12 cellular contexts compared by ENCODE assay signal in genomic region chr1:167697667-167698141, GRCh38. TPM values are rescaled to one million over a fixed set of nuclear protein-coding genes. Genes with fewer than 3 reads are reported as not detected.
DNase-seq lines count a peak whose midpoint lies in the region; ATAC-seq and TF ChIP-seq lines count a peak whose summit lies in the region.
"Had no signal": no experiment of that assay in that cellular context is flagged by ENCODE, and none has a peak within 500 bp of the region (broad histone marks: within the 10 kb centered on the region; RNA-seq: fewer than 3 reads in every experiment).

No MANE protein-coding gene starts in this region.

- no peak overlapping the region for H3K9ac ChIP-seq in mammary epithelial cell (ENCODE audit: insufficient read depth, low read length)

- H3K27me3 ChIP-seq in mammary epithelial cell (ENCODE audit: insufficient read depth, low read length), result no peaks in the 10 kb centered on the region
- H3K27me3 ChIP-seq in right lobe of liver, result no peaks in the 10 kb centered on the region
- no peaks in the 10 kb centered on the region for H3K27me3 ChIP-seq in thyroid gland

- peak; percentile 49 to 75 (median 60) for ATAC-seq in right lobe of liver
- ATAC-seq in activated CD8-positive, alpha-beta T cell treated with anti-CD3 and anti-CD28 coated beads for 36 hours, result no peak
- ATAC-seq in GM18519 (IDR thresholded peaks at IDR 0.05; ENCODE audit: low FRiP score, unreplicated experiment), result no peak

- TF ChIP-seq CTCF in mammary epithelial cell (conservative IDR thresholded peaks at IDR 0.05 in 1 of 2, IDR thresholded peaks at IDR 0.05 in 1 of 2; ENCODE audit: extremely low read depth in 1 of 2, insufficient read depth in 1 of 2, low read depth in 1 of 2, low read length in 2 of 2) (no peak), right lobe of liver (IDR thresholded peaks at IDR 0.05) (no peak), thyroid gland (IDR thresholded peaks at IDR 0.05) (no peak)
- TF ChIP-seq CTCF in activated CD8-positive, alpha-beta T cell treated with anti-CD3 and anti-CD28 coated beads for 36 hours (IDR thresholded peaks at IDR 0.05), result no peak

- H3K36me3 Mint-ChIP-seq in activated CD4-positive, alpha-beta T cell treated with anti-CD3 and anti-CD28 coated beads, Interleukin-2, amount 10 ng/mL, durations not matched to agents 7 days and 5 days (ENCODE audit: low read depth), result peaks cover 73% of the 10 kb centered on the region
- peaks cover 49% of the 10 kb centered on the region for H3K36me3 Mint-ChIP-seq in activated CD8-positive, alpha-beta T cell treated with anti-CD3 and anti-CD28 coated beads for 36 hours (ENCODE audit: low read depth)

- no peaks in the 10 kb centered on the region for H3K36me3 ChIP-seq in mammary epithelial cell (ENCODE audit: insufficient read depth, low read length)
- peaks cover 0 to 2% (median 0%) of the 10 kb centered on the region in 4 donors for H3K36me3 ChIP-seq in right lobe of liver
- H3K36me3 ChIP-seq in thyroid gland, result no peaks in the 10 kb centered on the region

- 34% methylated on average over 14 of the region's 14 CpGs for WGBS in mammary epithelial cell (ENCODE audit: low coverage, missing lambda C conversion rate)
- WGBS in right lobe of liver (ENCODE audit: insufficient coverage, low coverage, low lambda C conversion rate, missing lambda C conversion rate), result 30% methylated on average over 5 of the region's 14 CpGs
- 48 to 67% methylated on average over 14 of the region's 14 CpGs for WGBS in thyroid gland, 2 donors

- H3K27ac ChIP-seq in mammary epithelial cell (ENCODE audit: insufficient read depth, low read depth, low read length) (no peak overlapping the region), right lobe of liver (no peak overlapping the region), thyroid gland (no peak overlapping the region)
- H3K27ac ChIP-seq: epithelial cell of prostate had no signal

- intact Hi-C loops in mammary epithelial cell (cut with micrococcal nuclease) (no loop called here), right lobe of liver (cut with DNase I) (no loop called here), thyroid gland (cut with DNase I) (no loop called here)
- intact Hi-C loops in activated CD8-positive, alpha-beta T cell treated with anti-CD3 and anti-CD28 coated beads for 36 hours (cut with micrococcal nuclease), result no loop called here

- no peaks in the 10 kb centered on the region for H3K9me3 Mint-ChIP-seq in activated CD4-positive, alpha-beta T cell treated with anti-CD3 and anti-CD28 coated beads, Interleukin-2, amount 10 ng/mL, durations not matched to agents 7 days and 5 days
- no peaks in the 10 kb centered on the region for H3K9me3 Mint-ChIP-seq in activated CD8-positive, alpha-beta T cell treated with anti-CD3 and anti-CD28 coated beads for 36 hours
- H3K9me3 Mint-ChIP-seq: activated naive CD8-positive, alpha-beta T cell treated with anti-CD3 and anti-CD28 coated beads, Interleukin-2, amount 10 ng/mL, durations not matched to agents 7 days and 5 days had no signal

- BruUV-seq in mammary epithelial cell (replicated peaks; lab: Mats Ljungman, UMichigan), result no TSS peak

- H3K79me2 ChIP-seq in mammary epithelial cell (ENCODE audit: insufficient read depth, low read length), result no peaks in the 10 kb centered on the region

- no peak overlapping the region for H3K4me3 Mint-ChIP-seq in activated CD4-positive, alpha-beta T cell treated with anti-CD3 and anti-CD28 coated beads, Interleukin-2, amount 10 ng/mL, durations not matched to agents 7 days and 5 days
- no peak overlapping the region for H3K4me3 Mint-ChIP-seq in activated CD8-positive, alpha-beta T cell treated with anti-CD3 and anti-CD28 coated beads for 36 hours
- H3K4me3 Mint-ChIP-seq: activated naive CD8-positive, alpha-beta T cell treated with anti-CD3 and anti-CD28 coated beads, Interleukin-2, amount 10 ng/mL, durations not matched to agents 7 days and 5 days had no signal

- no peak overlapping the region for H3K4me3 ChIP-seq in mammary epithelial cell (replicated peaks in 1 of 3; ENCODE audit: insufficient read depth in 1 of 3, low read depth in 2 of 3, low read length in 3 of 3)
- no peak overlapping the region for H3K4me3 ChIP-seq in right lobe of liver
- no peak overlapping the region for H3K4me3 ChIP-seq in thyroid gland (replicated peaks in 1 of 3)

- DNase-seq in activated CD4-positive, alpha-beta T cell treated with anti-CD3 and anti-CD28 coated beads, Interleukin-2, amount 10 ng/mL, durations not matched to agents 7 days and 5 days, result no peak
- no peak for DNase-seq in activated CD4-positive, alpha-beta T cell treated with anti-CD3 and anti-CD28 coated beads for 48 hours
- no peak for DNase-seq in mammary epithelial cell
- DNase-seq in right lobe of liver, result peak in 1 of 3 donors; percentile 56
- peak; percentile 17 to 27 for DNase-seq in thyroid gland
- no peak for DNase-seq in SHP77 treated with DMSO at 0.1 percent for 48 hours (lab: John Stamatoyannopoulos, UW)
- no peak for DNase-seq in activated CD8-positive, alpha-beta T cell treated with anti-CD3 and anti-CD28 coated beads for 36 hours
- DNase-seq: ACHN; activated naive CD8-positive, alpha-beta T cell treated with anti-CD3 and anti-CD28 coated beads, Interleukin-2, amount 10 ng/mL, durations not matched to agents 7 days and 5 days; HCEC 1CT had no signal

- H3K4me1 Mint-ChIP-seq in activated CD4-positive, alpha-beta T cell treated with anti-CD3 and anti-CD28 coated beads, Interleukin-2, amount 10 ng/mL, durations not matched to agents 7 days and 5 days, result no peaks in the 10 kb centered on the region
- H3K4me1 Mint-ChIP-seq in activated CD8-positive, alpha-beta T cell treated with anti-CD3 and anti-CD28 coated beads for 36 hours (ENCODE audit: low read depth), result no peaks in the 10 kb centered on the region
- H3K4me1 Mint-ChIP-seq: activated naive CD8-positive, alpha-beta T cell treated with anti-CD3 and anti-CD28 coated beads, Interleukin-2, amount 10 ng/mL, durations not matched to agents 7 days and 5 days had no signal

- no peaks in the 10 kb centered on the region for H3K9me3 ChIP-seq in mammary epithelial cell (replicated peaks; ENCODE audit: insufficient read depth, low read length)
- no peaks in the 10 kb centered on the region for H3K9me3 ChIP-seq in right lobe of liver
- H3K9me3 ChIP-seq in thyroid gland, result no peaks in the 10 kb centered on the region

- CTCF ChIA-PET in activated CD4-positive, alpha-beta T cell treated with anti-CD3 and anti-CD28 coated beads, Interleukin-2, amount 10 ng/mL, durations not matched to agents 7 days and 5 days (lab: Charles Lee), result interaction anchor here (1.1 to 1.8 kb wide), 2 partner anchors 10 to 78 kb away, joined by 3 to 8 read pairs; no protein-coding TSS in a partner anchor
- CTCF ChIA-PET in mammary epithelial cell (lab: Charles Lee; ENCODE audit: low non-redundant PET), result no interaction called here
- CTCF ChIA-PET in activated CD8-positive, alpha-beta T cell treated with anti-CD3 and anti-CD28 coated beads for 36 hours (lab: Charles Lee), result interaction anchor here (0.9 to 1.1 kb wide), 3 partner anchors 9 to 97 kb away, joined by 3 to 4 read pairs (median 3); no protein-coding TSS in a partner anchor

- H2AFZ ChIP-seq in mammary epithelial cell (ENCODE audit: low read depth, low read length), result peak overlapping the region; percentile 43

- TF ChIP-seq POLR2A in right lobe of liver (IDR thresholded peaks at IDR 0.05), result no peak
- no peak for TF ChIP-seq POLR2A in thyroid gland (IDR thresholded peaks at IDR 0.05)

- no peak overlapping the region for H3K4me2 ChIP-seq in mammary epithelial cell (ENCODE audit: insufficient read depth, low read depth, low read length)

- dilution Hi-C loops in mammary epithelial cell (cut with HindIII; ENCODE audit: low sequenced_read_pairs), result loop anchor here (5.0 kb wide), 1 partner anchor 70 kb away; no protein-coding TSS in a partner anchor

- H3K4me1 ChIP-seq in mammary epithelial cell (ENCODE audit: insufficient read depth, low read length) (peaks cover 9% of the 10 kb centered on the region), right lobe of liver (peaks cover 0 to 10% (median 0%) of the 10 kb centered on the region in 4 donors), thyroid gland (peaks cover 0 to 11% of the 10 kb centered on the region in 2 donors)

- in situ Hi-C loops in mammary epithelial cell (cut with MboI; ENCODE audit: low sequenced_read_pairs in 2 of 2), result loop anchor here in 1 of 2 donors (25.0 kb wide), 3 partner anchors 135 to 435 kb away; partner anchors contain the start of gene CREG1

- H3K27ac Mint-ChIP-seq in activated CD4-positive, alpha-beta T cell treated with anti-CD3 and anti-CD28 coated beads, Interleukin-2, amount 10 ng/mL, durations not matched to agents 7 days and 5 days, result peak overlapping the region; percentile 36
- H3K27ac Mint-ChIP-seq in activated CD8-positive, alpha-beta T cell treated with anti-CD3 and anti-CD28 coated beads for 36 hours, result no peak overlapping the region
- H3K27ac Mint-ChIP-seq: activated naive CD8-positive, alpha-beta T cell treated with anti-CD3 and anti-CD28 coated beads, Interleukin-2, amount 10 ng/mL, durations not matched to agents 7 days and 5 days had no signal

- POLR2A ChIA-PET in activated CD4-positive, alpha-beta T cell treated with anti-CD3 and anti-CD28 coated beads, Interleukin-2, amount 10 ng/mL, durations not matched to agents 7 days and 5 days (lab: Charles Lee), result no interaction called here
- POLR2A ChIA-PET in activated CD8-positive, alpha-beta T cell treated with anti-CD3 and anti-CD28 coated beads for 36 hours (lab: Charles Lee), result interaction anchor here (0.7 kb wide), 1 partner anchor 9 kb away, joined by 3 read pairs; no protein-coding TSS in a partner anchor

- no peaks in the 10 kb centered on the region for H3K27me3 Mint-ChIP-seq in activated CD4-positive, alpha-beta T cell treated with anti-CD3 and anti-CD28 coated beads, Interleukin-2, amount 10 ng/mL, durations not matched to agents 7 days and 5 days
- H3K27me3 Mint-ChIP-seq in activated CD8-positive, alpha-beta T cell treated with anti-CD3 and anti-CD28 coated beads for 36 hours, result no peaks in the 10 kb centered on the region
- H3K27me3 Mint-ChIP-seq: activated naive CD8-positive, alpha-beta T cell treated with anti-CD3 and anti-CD28 coated beads, Interleukin-2, amount 10 ng/mL, durations not matched to agents 7 days and 5 days had no signal

- H4K20me1 ChIP-seq in mammary epithelial cell (ENCODE audit: insufficient read depth, low read length), result no peaks in the 10 kb centered on the region

RNA-seq across cellular contexts. Expression of gene MPZL1, which starts 24.1 kb away (rescaled TPM):
- 10 to 100 TPM; 12.5 to 14.1 TPM for total RNA-seq in activated CD4-positive, alpha-beta T cell treated with anti-CD3 and anti-CD28 coated beads, Interleukin-2, amount 10 ng/mL, durations not matched to agents 7 days and 5 days
- total RNA-seq in mammary epithelial cell, result 100 to 1,000 TPM; 148 to 227 TPM
- polyA plus RNA-seq in mammary epithelial cell, result 107 TPM
- 148 TPM for polyA minus RNA-seq in mammary epithelial cell
- 10 to 100 TPM; 15.7 to 43.3 (median 18.9) TPM for total RNA-seq in right lobe of liver
- 10 to 100 TPM; 52.6 to 90.2 (median 61.8) TPM for total RNA-seq in thyroid gland
- 10 to 100 TPM; 14.8 to 15.4 TPM for total RNA-seq in activated CD8-positive, alpha-beta T cell treated with anti-CD3 and anti-CD28 coated beads for 36 hours

Comparison
In these comparisons a context has a peak if more than half of its experiments do, and no peak if none do; other contexts are left out.
1. DNase-seq: peak in thyroid gland (2 of 2); none in activated CD4-positive, alpha-beta T cell treated with anti-CD3 and anti-CD28 coated beads, Interleukin-2, amount 10 ng/mL, durations not matched to agents 7 days and 5 days (single experiment), activated CD4-positive, alpha-beta T cell treated with anti-CD3 and anti-CD28 coated beads for 48 hours (single experiment), mammary epithelial cell (single experiment), SHP77 treated with DMSO at 0.1 percent for 48 hours (single experiment) and activated CD8-positive, alpha-beta T cell treated with anti-CD3 and anti-CD28 coated beads for 36 hours (single experiment).
2. ATAC-seq: peak in right lobe of liver (4 of 4); none in activated CD8-positive, alpha-beta T cell treated with anti-CD3 and anti-CD28 coated beads for 36 hours (single experiment) and GM18519 (single experiment).